17 cellular contexts compared by ENCODE assay signal in the genomic region with DNA sequence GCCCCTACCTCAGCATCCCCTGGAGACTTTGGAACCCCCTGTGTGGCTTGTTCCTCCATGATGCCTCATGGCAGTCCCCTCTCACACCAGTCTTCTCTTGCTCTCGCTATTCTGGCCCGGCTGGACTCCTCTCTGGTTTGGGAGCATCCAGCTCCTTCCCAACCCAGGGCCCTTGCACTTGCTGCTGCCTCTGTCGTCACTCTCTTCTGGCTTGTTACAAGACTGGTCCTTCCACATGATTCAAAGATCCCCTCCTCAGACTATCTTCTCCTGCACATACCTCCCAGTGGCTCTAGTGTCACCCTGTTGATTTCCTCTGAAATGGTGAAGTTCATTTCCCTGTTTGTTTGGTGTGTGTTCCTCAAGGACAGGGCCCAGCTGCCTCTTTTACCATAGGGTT. TPM values are rescaled to one million over a fixed set of nuclear protein-coding genes. Genes with fewer than 3 reads are reported as not detected.
A peak's percentile ranks its signal among the peaks of the same experiment; 100 is the strongest.
DNase-seq lines count a peak whose midpoint lies in the region; ATAC-seq and TF ChIP-seq lines count a peak whose summit lies in the region.
"Had no signal": no experiment of that assay in that cellular context is flagged by ENCODE, and none has a peak within 500 bp of the region (broad histone marks: within the 10 kb centered on the region; RNA-seq: fewer than 3 reads in every experiment).

No MANE protein-coding gene starts in this region.

- intact Hi-C loops in activated CD4-positive, alpha-beta memory T cell treated with anti-CD3 and anti-CD28 coated beads for 36 hours (cut with micrococcal nuclease): no loop called here
- intact Hi-C loops in lower lobe of right lung (cut with DNase I) (no loop called here), colonic mucosa (cut with DNase I) (no loop called here)

- H3K4me1 Mint-ChIP-seq in activated CD4-positive, alpha-beta memory T cell treated with anti-CD3 and anti-CD28 coated beads, Interleukin-2, amount 10 ng/mL, durations not matched to agents 7 days and 5 days: peaks cover 39% of the 10 kb centered on the region
- H3K4me1 Mint-ChIP-seq in activated CD4-positive, alpha-beta memory T cell treated with anti-CD3 and anti-CD28 coated beads for 36 hours (ENCODE audit: low read depth): peaks cover 17% of the 10 kb centered on the region
- peaks cover 31% of the 10 kb centered on the region for H3K4me1 Mint-ChIP-seq in activated CD8-positive, alpha-beta memory T cell treated with anti-CD3 and anti-CD28 coated beads, Interleukin-2, amount 10 ng/mL, durations not matched to agents 7 days and 5 days

- no peak for DNase-seq in activated CD4-positive, alpha-beta memory T cell treated with anti-CD3 and anti-CD28 coated beads, Interleukin-2, amount 10 ng/mL, durations not matched to agents 7 days and 5 days
- no peak for DNase-seq in activated CD4-positive, alpha-beta memory T cell treated with anti-CD3 and anti-CD28 coated beads for 36 hours
- DNase-seq in SK-N-MC (ENCODE audit: low read depth, low spot score): no peak
- DNase-seq in lower lobe of right lung: no peak
- no peak for DNase-seq in substantia nigra (lab: John Stamatoyannopoulos, UW)
- no peak for DNase-seq in retina
- DNase-seq in colonic mucosa: no peak
- no peak for DNase-seq in activated CD8-positive, alpha-beta memory T cell treated with anti-CD3 and anti-CD28 coated beads, Interleukin-2, amount 10 ng/mL, durations not matched to agents 7 days and 5 days
- DNase-seq: activated CD8-positive, alpha-beta memory T cell treated with anti-CD3 and anti-CD28 coated beads, Interleukin-2, amount 50 U/mL, for 4 hours; NCI-H187; OCI-M1; small intestine had no signal

- TF ChIP-seq CTCF in lower lobe of right lung (IDR thresholded peaks at IDR 0.05) (no peak), colonic mucosa (IDR thresholded peaks at IDR 0.05) (no peak)

- no peaks in the 10 kb centered on the region for H3K36me3 ChIP-seq in SK-N-MC (ENCODE audit: insufficient read depth, low read length)
- H3K36me3 ChIP-seq in lower lobe of right lung: no peaks in the 10 kb centered on the region
- no peaks in the 10 kb centered on the region for H3K36me3 ChIP-seq in colonic mucosa

- no peaks in the 10 kb centered on the region for H3K36me3 Mint-ChIP-seq in activated CD4-positive, alpha-beta memory T cell treated with anti-CD3 and anti-CD28 coated beads, Interleukin-2, amount 10 ng/mL, durations not matched to agents 7 days and 5 days (ENCODE audit: low read depth)
- no peaks in the 10 kb centered on the region for H3K36me3 Mint-ChIP-seq in activated CD4-positive, alpha-beta memory T cell treated with anti-CD3 and anti-CD28 coated beads for 36 hours
- no peaks in the 10 kb centered on the region for H3K36me3 Mint-ChIP-seq in activated CD8-positive, alpha-beta memory T cell treated with anti-CD3 and anti-CD28 coated beads, Interleukin-2, amount 10 ng/mL, durations not matched to agents 7 days and 5 days

- H3K9ac ChIP-seq in SK-N-MC (ENCODE audit: insufficient read length): no peak overlapping the region
- H3K9ac ChIP-seq in colonic mucosa (ENCODE audit: low read depth in 2 of 2, low read length in 2 of 2): no peak overlapping the region

- POLR2A ChIA-PET in activated CD4-positive, alpha-beta memory T cell treated with anti-CD3 and anti-CD28 coated beads, Interleukin-2, amount 10 ng/mL, durations not matched to agents 7 days and 5 days (lab: Charles Lee): interaction anchor here (0.9 to 6.6 kb wide), 6 partner anchors 8 to 35 kb away, joined by 3 to 117 read pairs (median 27); a partner anchor contains a TSS
- POLR2A ChIA-PET in activated CD4-positive, alpha-beta memory T cell treated with anti-CD3 and anti-CD28 coated beads for 36 hours (lab: Charles Lee): interaction anchor here (0.8 to 1.0 kb wide), 2 partner anchors 49 to 108 kb away, joined by 3 read pairs; no protein-coding TSS in a partner anchor

- H3K27ac Mint-ChIP-seq in activated CD4-positive, alpha-beta memory T cell treated with anti-CD3 and anti-CD28 coated beads, Interleukin-2, amount 10 ng/mL, durations not matched to agents 7 days and 5 days: no peak overlapping the region
- H3K27ac Mint-ChIP-seq in activated CD4-positive, alpha-beta memory T cell treated with anti-CD3 and anti-CD28 coated beads for 36 hours: no peak overlapping the region
- H3K27ac Mint-ChIP-seq in activated CD8-positive, alpha-beta memory T cell treated with anti-CD3 and anti-CD28 coated beads, Interleukin-2, amount 10 ng/mL, durations not matched to agents 7 days and 5 days: no peak overlapping the region

- CTCF ChIA-PET in activated CD4-positive, alpha-beta memory T cell treated with anti-CD3 and anti-CD28 coated beads, Interleukin-2, amount 10 ng/mL, durations not matched to agents 7 days and 5 days (lab: Charles Lee): interaction anchor here (0.7 to 7.1 kb wide), 3 partner anchors 14 to 46 kb away, joined by 3 to 212 read pairs (median 3); no protein-coding TSS in a partner anchor
- CTCF ChIA-PET in activated CD4-positive, alpha-beta memory T cell treated with anti-CD3 and anti-CD28 coated beads for 36 hours (lab: Charles Lee): interaction anchor here (1.7 to 14.8 kb wide), 7 partner anchors 8 to 44 kb away, joined by 4 to 307 read pairs (median 45); a partner anchor contains a TSS
- CTCF ChIA-PET in activated CD8-positive, alpha-beta memory T cell treated with anti-CD3 and anti-CD28 coated beads, Interleukin-2, amount 10 ng/mL, durations not matched to agents 7 days and 5 days (lab: Charles Lee): interaction anchor here (0.8 to 17.1 kb wide), 7 partner anchors 8 to 69 kb away, joined by 3 to 398 read pairs (median 78); a partner anchor contains a TSS

- H3K4me1 ChIP-seq in lower lobe of right lung (peaks cover 33% of the 10 kb centered on the region), colonic mucosa (peaks cover 4% of the 10 kb centered on the region)

- no peaks in the 10 kb centered on the region for H3K9me3 ChIP-seq in SK-N-MC (ENCODE audit: low read depth, low read length)
- no peaks in the 10 kb centered on the region for H3K9me3 ChIP-seq in lower lobe of right lung
- no peaks in the 10 kb centered on the region for H3K9me3 ChIP-seq in colonic mucosa

- H3K4me3 ChIP-seq in SK-N-MC (no peak overlapping the region), lower lobe of right lung (no peak overlapping the region), colonic mucosa (no peak overlapping the region)

- H3K9me3 Mint-ChIP-seq in activated CD4-positive, alpha-beta memory T cell treated with anti-CD3 and anti-CD28 coated beads, Interleukin-2, amount 10 ng/mL, durations not matched to agents 7 days and 5 days: no peaks in the 10 kb centered on the region
- no peaks in the 10 kb centered on the region for H3K9me3 Mint-ChIP-seq in activated CD4-positive, alpha-beta memory T cell treated with anti-CD3 and anti-CD28 coated beads for 36 hours
- no peaks in the 10 kb centered on the region for H3K9me3 Mint-ChIP-seq in activated CD8-positive, alpha-beta memory T cell treated with anti-CD3 and anti-CD28 coated beads, Interleukin-2, amount 10 ng/mL, durations not matched to agents 7 days and 5 days (ENCODE audit: low read depth)

- H3K27me3 Mint-ChIP-seq in activated CD4-positive, alpha-beta memory T cell treated with anti-CD3 and anti-CD28 coated beads, Interleukin-2, amount 10 ng/mL, durations not matched to agents 7 days and 5 days: peaks cover 9% of the 10 kb centered on the region
- no peaks in the 10 kb centered on the region for H3K27me3 Mint-ChIP-seq in activated CD4-positive, alpha-beta memory T cell treated with anti-CD3 and anti-CD28 coated beads for 36 hours
- peaks cover 8% of the 10 kb centered on the region for H3K27me3 Mint-ChIP-seq in activated CD8-positive, alpha-beta memory T cell treated with anti-CD3 and anti-CD28 coated beads, Interleukin-2, amount 10 ng/mL, durations not matched to agents 7 days and 5 days

- no peak for ATAC-seq in lower lobe of right lung
- no peak for ATAC-seq in activated CD8-positive, alpha-beta memory T cell treated with anti-CD3 and anti-CD28 coated beads, Interleukin-2, amount 10 ng/mL, durations not matched to agents 7 days and 5 days

- H3K27me3 ChIP-seq in lower lobe of right lung (ENCODE audit: low read depth) (no peaks in the 10 kb centered on the region), colonic mucosa (no peaks in the 10 kb centered on the region)

- H3K27ac ChIP-seq in SK-N-MC: 0 out of 2 replicates have a peak overlapping the region, but pooled peaks have one; percentile 19
- peak overlapping the region; percentile 58 for H3K27ac ChIP-seq in lower lobe of right lung
- H3K27ac ChIP-seq in substantia nigra (ENCODE audit: low read depth, low read length, poor library complexity, severe bottlenecking): peak overlapping the region; percentile 54
- H3K27ac ChIP-seq in colonic mucosa: no peak overlapping the region

- H3K4me3 Mint-ChIP-seq in activated CD4-positive, alpha-beta memory T cell treated with anti-CD3 and anti-CD28 coated beads, Interleukin-2, amount 10 ng/mL, durations not matched to agents 7 days and 5 days: peak overlapping the region; percentile 0
- no peak overlapping the region for H3K4me3 Mint-ChIP-seq in activated CD4-positive, alpha-beta memory T cell treated with anti-CD3 and anti-CD28 coated beads for 36 hours
- H3K4me3 Mint-ChIP-seq in activated CD8-positive, alpha-beta memory T cell treated with anti-CD3 and anti-CD28 coated beads, Interleukin-2, amount 10 ng/mL, durations not matched to agents 7 days and 5 days: no peak overlapping the region

RNA-seq across cellular contexts. Expression of a gene that starts 6.5 kb away (rescaled TPM):
- 100 to 1,000 TPM; 493 to 519 TPM for total RNA-seq in activated CD4-positive, alpha-beta memory T cell treated with anti-CD3 and anti-CD28 coated beads, Interleukin-2, amount 10 ng/mL, durations not matched to agents 7 days and 5 days
- total RNA-seq in activated CD4-positive, alpha-beta memory T cell treated with anti-CD3 and anti-CD28 coated beads for 36 hours: 100 to 1,000 TPM; 346 to 349 TPM
- total RNA-seq in lower lobe of right lung (372 TPM), colonic mucosa (10 to 100 TPM; 48.7 to 77.4 TPM)
- 100 to 1,000 TPM; 450 to 509 TPM for total RNA-seq in activated CD8-positive, alpha-beta memory T cell treated with anti-CD3 and anti-CD28 coated beads, Interleukin-2, amount 10 ng/mL, durations not matched to agents 7 days and 5 days

RNA-seq across cellular contexts. Expression of a gene that starts 24.4 kb away (rescaled TPM):
- total RNA-seq in activated CD4-positive, alpha-beta memory T cell treated with anti-CD3 and anti-CD28 coated beads, Interleukin-2, amount 10 ng/mL, durations not matched to agents 7 days and 5 days: not detected
- total RNA-seq in activated CD4-positive, alpha-beta memory T cell treated with anti-CD3 and anti-CD28 coated beads for 36 hours: not detected
- not detected for total RNA-seq in lower lobe of right lung
- total RNA-seq in colonic mucosa: under 1 TPM; 0.24 to 0.40 TPM
- not detected for total RNA-seq in activated CD8-positive, alpha-beta memory T cell treated with anti-CD3 and anti-CD28 coated beads, Interleukin-2, amount 10 ng/mL, durations not matched to agents 7 days and 5 days
- total RNA-seq: A673, epithelial cell of proximal tubule had no signal

RNA-seq across cellular contexts. Expression of a gene that starts 38.1 kb away (rescaled TPM):
- total RNA-seq in activated CD4-positive, alpha-beta memory T cell treated with anti-CD3 and anti-CD28 coated beads, Interleukin-2, amount 10 ng/mL, durations not matched to agents 7 days and 5 days: not detected
- total RNA-seq in activated CD4-positive, alpha-beta memory T cell treated with anti-CD3 and anti-CD28 coated beads for 36 hours: not detected
- total RNA-seq in lower lobe of right lung (not detected), colonic mucosa (not detected)
- total RNA-seq in activated CD8-positive, alpha-beta memory T cell treated with anti-CD3 and anti-CD28 coated beads, Interleukin-2, amount 10 ng/mL, durations not matched to agents 7 days and 5 days: not detected
- total RNA-seq: A673, cerebellum, epithelial cell of proximal tubule, NCI-H460 had no signal

RNA-seq across cellular contexts. Expression of a gene that starts 39.5 kb away (rescaled TPM):
- total RNA-seq in activated CD4-positive, alpha-beta memory T cell treated with anti-CD3 and anti-CD28 coated beads, Interleukin-2, amount 10 ng/mL, durations not matched to agents 7 days and 5 days: under 1 TPM; 0.38 to 0.55 TPM
- under 1 TPM; 0.86 to 0.97 TPM for total RNA-seq in activated CD4-positive, alpha-beta memory T cell treated with anti-CD3 and anti-CD28 coated beads for 36 hours
- total RNA-seq in lower lobe of right lung: 77.6 TPM
- 10 to 100 TPM; 51.6 to 57.0 TPM for total RNA-seq in colonic mucosa
- total RNA-seq in activated CD8-positive, alpha-beta memory T cell treated with anti-CD3 and anti-CD28 coated beads, Interleukin-2, amount 10 ng/mL, durations not matched to agents 7 days and 5 days: under 1 TPM; 0.16 to 0.70 TPM

RNA-seq across cellular contexts. Expression of a gene that starts 49.4 kb away (rescaled TPM):
- total RNA-seq in activated CD4-positive, alpha-beta memory T cell treated with anti-CD3 and anti-CD28 coated beads, Interleukin-2, amount 10 ng/mL, durations not matched to agents 7 days and 5 days: not detected
- not detected for total RNA-seq in activated CD4-positive, alpha-beta memory T cell treated with anti-CD3 and anti-CD28 coated beads for 36 hours
- not detected for total RNA-seq in lower lobe of right lung
- not detected for total RNA-seq in colonic mucosa
- total RNA-seq in activated CD8-positive, alpha-beta memory T cell treated with anti-CD3 and anti-CD28 coated beads, Interleukin-2, amount 10 ng/mL, durations not matched to agents 7 days and 5 days: not detected
- total RNA-seq: A673, epithelial cell of proximal tubule, NCI-H460, omental fat pad had no signal
